Comparison of ENCODE assay signal across 15 cellular contexts in genomic region chr5:172046613-172047012, GRCh38.
"Had no signal": no experiment of that assay in that cellular context is flagged by ENCODE, and none has a peak within 500 bp of the region (broad histone marks: within the 10 kb centered on the region; RNA-seq: fewer than 3 reads in every experiment).

No MANE protein-coding gene starts in this region.

- H3K27ac Mint-ChIP-seq: neural progenitor cell, WTC11 had no signal

- H3K36me3 ChIP-seq: neural progenitor cell had no signal

- DNase-seq: activated gamma-delta T cell; amygdala; cerebellar nuclear complex; small intestine; stimulated activated CD4-positive, alpha-beta T cell treated with anti-CD3 and anti-CD28 coated beads, Interleukin-15, amount 100 ng/mL, for 24 hours; stimulated activated naive CD4-positive, alpha-beta T cell; T-helper 9 cell; upper lobe of left lung had no signal

- H3K27ac ChIP-seq: coronary artery, heart right ventricle, neural progenitor cell, upper lobe of left lung had no signal

- H3K4me3 Mint-ChIP-seq: memory B cell, neural progenitor cell, WTC11 had no signal

- H3K9me3 ChIP-seq: heart right ventricle, upper lobe of left lung had no signal

- H3K27me3 ChIP-seq: heart right ventricle, neural progenitor cell, upper lobe of left lung had no signal

- ATAC-seq: left colon, sciatic nerve, WTC11 had no signal

- H3K4me1 ChIP-seq: neural progenitor cell, upper lobe of left lung had no signal

- H3K4me1 Mint-ChIP-seq: memory B cell had no signal

- H3K4me3 ChIP-seq: coronary artery, heart right ventricle, neural progenitor cell, upper lobe of left lung had no signal

- H3K9me3 Mint-ChIP-seq: memory B cell, neural progenitor cell, WTC11 had no signal

- H3K27me3 Mint-ChIP-seq: memory B cell had no signal
